ENCODE assay signal across 31 cellular contexts in genomic region chr7:139561-140243, GRCh38. TPM values are rescaled to one million over a fixed set of nuclear protein-coding genes. Genes with fewer than 3 reads are reported as not detected.
A peak's percentile ranks its signal among the peaks of the same experiment; 100 is the strongest.
DNase-seq lines count a peak whose midpoint lies in the region; ATAC-seq and TF ChIP-seq lines count a peak whose summit lies in the region.
"Had no signal": no experiment of that assay in that cellular context is flagged by ENCODE, and none has a peak within 500 bp of the region (broad histone marks: within the 10 kb centered on the region; RNA-seq: fewer than 3 reads in every experiment).

No MANE protein-coding gene starts in this region.

- H2AK5ac ChIP-seq in mesenchymal stem cell (ENCODE audit: low read length, severe bottlenecking), result no peak overlapping the region

- H3K27me3 Mint-ChIP-seq in GM23338 (ENCODE audit: insufficient read depth, low read depth, poor library complexity) (peaks cover 8% of the 10 kb centered on the region), brain (peaks cover 3% of the 10 kb centered on the region), immature natural killer cell (ENCODE audit: low read depth in 3 of 3) (peaks cover 3 to 12% (median 4%) of the 10 kb centered on the region in 3 donors)
- H3K27me3 Mint-ChIP-seq: activated naive CD8-positive, alpha-beta T cell had no signal

- H3K27me3 ChIP-seq in GM23338 (ENCODE audit: insufficient read depth) (no peaks in the 10 kb centered on the region), mesenchymal stem cell (ENCODE audit: control insufficient read depth in 1 of 2, insufficient read depth in 1 of 2, low read length in 2 of 2) (peaks cover 0 to 18% of the 10 kb centered on the region in 2 experiments)
- H3K27me3 ChIP-seq: pancreas, SJCRH30, uterus had no signal

- H3K9me2 ChIP-seq in GM23338 (ENCODE audit: insufficient read depth), result peaks cover 4% of the 10 kb centered on the region; the same call in 1 of the 2 replicates

- TF ChIP-seq CTCF in GM23338 (conservative IDR thresholded peaks at IDR 0.05; ENCODE audit: low read depth in 2 of 2), result no peak
- no peak for TF ChIP-seq CTCF in brain (conservative IDR thresholded peaks at IDR 0.05)

- H2BK15ac ChIP-seq in mesenchymal stem cell (ENCODE audit: low read depth, poor library complexity, severe bottlenecking), result no peak overlapping the region

- H3K27ac ChIP-seq in GM23338 (ENCODE audit: low read depth) (no peak overlapping the region), mesenchymal stem cell (ENCODE audit: low read length, poor library complexity, severe bottlenecking) (no peak overlapping the region)
- H3K27ac ChIP-seq: epithelial cell of prostate, pancreas, SJCRH30, thoracic aorta, uterus had no signal

- H3K27ac Mint-ChIP-seq in GM23338 (peak overlapping the region; percentile 44; the same call in 1 of the 2 replicates), brain (peak overlapping the region in 4 of 5 experiments; percentile 83 to 95 (median 94)), immature natural killer cell (no peak overlapping the region)
- H3K27ac Mint-ChIP-seq: activated naive CD8-positive, alpha-beta T cell; activated T-helper 2 cell treated with anti-CD3 and anti-CD28 coated beads, Interferon-gamma antibody, Interleukin-2, Interleukin-4, amounts not matched to agents 10 μg/mL and 5 μg/mL and 100 μg/mL, durations not matched to agents 14 hours and 24 hours and 36 hours; CD8-positive, alpha-beta T cell; naive thymus-derived CD8-positive, alpha-beta T cell; stimulated activated naive CD8-positive, alpha-beta T cell treated with anti-CD3 and anti-CD28 coated beads, Interleukin-15, Interleukin-2, amounts not matched to agents 100 ng/mL and 50 ng/mL, for 24 hours had no signal

- peak overlapping the region; percentile 5 for H4K8ac ChIP-seq in mesenchymal stem cell (ENCODE audit: low read length)

- 0 out of 2 replicates have a peak, but pooled peaks cover 5% of the 10 kb centered on the region for H3F3A ChIP-seq in GM23338 (replicated peaks; ENCODE audit: low read depth)

- H3K4ac ChIP-seq in mesenchymal stem cell (ENCODE audit: low read depth in 1 of 2, low read length in 2 of 2), result no peak overlapping the region

- H2BK12ac ChIP-seq in mesenchymal stem cell (ENCODE audit: low read length in 2 of 2), result no peak overlapping the region

- H3K4me3 ChIP-seq in GM23338 (no peak overlapping the region), mesenchymal stem cell (ENCODE audit: insufficient read depth in 1 of 2, low read depth in 1 of 2, low read length in 2 of 2) (no peak overlapping the region)
- H3K4me3 ChIP-seq: HAP-1, pancreas, SJCRH30, thoracic aorta, uterus had no signal

- no peak overlapping the region for H3K14ac ChIP-seq in mesenchymal stem cell (ENCODE audit: low read length in 2 of 2)

- no peak overlapping the region for H2BK120ac ChIP-seq in mesenchymal stem cell (ENCODE audit: low read depth, low read length)

- H3K18ac ChIP-seq in mesenchymal stem cell (ENCODE audit: low read depth in 1 of 2, low read length in 2 of 2), result no peak overlapping the region

- H3K36me3 Mint-ChIP-seq in GM23338 (ENCODE audit: low read depth), result no peaks in the 10 kb centered on the region
- H3K36me3 Mint-ChIP-seq in brain, result no peaks in the 10 kb centered on the region
- no peaks in the 10 kb centered on the region for H3K36me3 Mint-ChIP-seq in immature natural killer cell
- H3K36me3 Mint-ChIP-seq: activated naive CD8-positive, alpha-beta T cell; CD8-positive, alpha-beta T cell; naive thymus-derived CD8-positive, alpha-beta T cell had no signal

- no peak overlapping the region for H4K91ac ChIP-seq in mesenchymal stem cell (ENCODE audit: low read length)

- no peaks in the 10 kb centered on the region for H3K79me2 ChIP-seq in GM23338 (replicated peaks; ENCODE audit: insufficient read depth)

- H3K9ac ChIP-seq in mesenchymal stem cell (ENCODE audit: low read length), result no peak overlapping the region

- H3K4me1 ChIP-seq in GM23338 (ENCODE audit: insufficient read depth) (peaks cover 7% of the 10 kb centered on the region; the same call in 1 of the 2 replicates), mesenchymal stem cell (ENCODE audit: control insufficient read depth, insufficient read depth, low read depth, low read length) (peaks cover 5% of the 10 kb centered on the region)
- H3K4me1 ChIP-seq: HAP-1, SJCRH30, uterus had no signal

- no peaks in the 10 kb centered on the region for H3K9me3 Mint-ChIP-seq in GM23338
- H3K9me3 Mint-ChIP-seq in brain, result no peaks in the 10 kb centered on the region
- H3K9me3 Mint-ChIP-seq in immature natural killer cell, result no peaks in the 10 kb centered on the region
- H3K9me3 Mint-ChIP-seq: activated T-helper 2 cell treated with anti-CD3 and anti-CD28 coated beads, Interferon-gamma antibody, Interleukin-2, Interleukin-4, amounts not matched to agents 10 μg/mL and 5 μg/mL and 100 μg/mL, durations not matched to agents 14 hours and 24 hours and 36 hours; CD8-positive, alpha-beta T cell; naive thymus-derived CD8-positive, alpha-beta T cell; stimulated activated naive CD8-positive, alpha-beta T cell treated with anti-CD3 and anti-CD28 coated beads, Interleukin-15, Interleukin-2, amounts not matched to agents 100 ng/mL and 50 ng/mL, for 24 hours had no signal

- no peak overlapping the region for H3K23ac ChIP-seq in mesenchymal stem cell (ENCODE audit: low read length in 2 of 2)

- no peaks in the 10 kb centered on the region for H3K36me3 ChIP-seq in GM23338 (ENCODE audit: insufficient read depth)
- H3K36me3 ChIP-seq in mesenchymal stem cell (ENCODE audit: control insufficient read depth in 1 of 2, insufficient read depth in 2 of 2, low read depth in 1 of 2, low read length in 2 of 2), result peaks cover 0 to 3% of the 10 kb centered on the region in 2 experiments
- H3K36me3 ChIP-seq: HAP-1, pancreas, SJCRH30, thoracic aorta, uterus had no signal

- H3K4me3 Mint-ChIP-seq in GM23338 (no peak overlapping the region), brain (no peak overlapping the region), immature natural killer cell (no peak overlapping the region)
- H3K4me3 Mint-ChIP-seq: activated naive CD8-positive, alpha-beta T cell; CD8-positive, alpha-beta T cell; naive thymus-derived CD8-positive, alpha-beta T cell; stimulated activated naive CD8-positive, alpha-beta T cell treated with anti-CD3 and anti-CD28 coated beads, Interleukin-15, Interleukin-2, amounts not matched to agents 100 ng/mL and 50 ng/mL, for 24 hours had no signal

- intact Hi-C loops in Right ventricle myocardium inferior (cut with DNase I), result no loop called here

- DNase-seq in GM23338 (ENCODE audit: low spot score) (no peak), mesenchymal stem cell (no peak), retina (peak; percentile 36), SIG-M5 treated with dmso at 0.1 percent for 504 hours (lab: John Stamatoyannopoulos, UW; ENCODE audit: unreplicated experiment) (no peak), Right ventricle myocardium inferior (ENCODE audit: missing footprints) (no peak), immature natural killer cell (no peak)
- DNase-seq in stimulated activated CD4-positive, alpha-beta T cell treated with anti-CD3 and anti-CD28 coated beads, Interleukin-12 subunit alpha, Interleukin-12 subunit beta, amount 100 ng/mL, for 4 hours, result no peak
- DNase-seq: activated CD4-positive, alpha-beta T cell treated with anti-CD3 and anti-CD28 coated beads for 48 hours; activated CD8-positive, alpha-beta memory T cell treated with anti-CD3 and anti-CD28 coated beads for 24 hours; activated T-cell treated with anti-CD3 and anti-CD28 coated beads for 4 hours; AML-193; anterior cingulate cortex; CD8-positive, alpha-beta T cell; effector CD8-positive, alpha-beta T cell; EL; NCI-H446; NCI-H748 treated with DMSO at 0.1 percent for 48 hours; SJCRH30; small intestine; stimulated activated CD4-positive, alpha-beta T cell treated with anti-CD3 and anti-CD28 coated beads, Interleukin-1b, Interleukin-23, amount 100 ng/mL, for 48 hours; SW 1271; uterus had no signal

- H3K79me1 ChIP-seq in mesenchymal stem cell (replicated peaks; ENCODE audit: low read length, poor library complexity, severe bottlenecking), result no peaks in the 10 kb centered on the region

- 0 out of 2 replicates have a peak overlapping the region, but pooled peaks have one; percentile 48 for H3K4me2 ChIP-seq in GM23338
- H3K4me2 ChIP-seq in mesenchymal stem cell (ENCODE audit: low read length, poor library complexity, severe bottlenecking), result no peak overlapping the region

- ATAC-seq in GM23338, result no peak; the same call in 1 of the 3 replicates
- ATAC-seq in Right ventricle myocardium inferior, result no peak
- ATAC-seq: CD8-positive, alpha-beta T cell; naive thymus-derived CD8-positive, alpha-beta T cell; pancreas had no signal

- no peaks in the 10 kb centered on the region for H4K20me1 ChIP-seq in GM23338 (replicated peaks; ENCODE audit: insufficient read depth)

- peak overlapping the region; percentile 93 for H2AFZ ChIP-seq in GM23338
- no peak overlapping the region for H2AFZ ChIP-seq in mesenchymal stem cell (ENCODE audit: low read depth, low read length)

- H3K9me3 ChIP-seq in mesenchymal stem cell (ENCODE audit: control insufficient read depth, low read length), result no peaks in the 10 kb centered on the region
- H3K9me3 ChIP-seq: HAP-1, pancreas, SJCRH30, thoracic aorta, uterus had no signal

- H3K4me1 Mint-ChIP-seq in GM23338 (peaks cover 19% of the 10 kb centered on the region), brain (peaks cover 41% of the 10 kb centered on the region), immature natural killer cell (no peaks in the 10 kb centered on the region)

- H2BK5ac ChIP-seq in mesenchymal stem cell (ENCODE audit: low read depth, low read length, poor library complexity, severe bottlenecking), result no peak overlapping the region

- 80% methylated on average over 22 of the region's 22 CpGs for WGBS in mesenchymal stem cell

TF ChIP-seq in GM23338, 12 proteins besides CTCF, POLR2A, EP300 and RAD21:
- TF ChIP-seq CREB1 (CRISPR knock-in tag; IDR thresholded peaks at IDR 0.05; ENCODE audit: low read depth), result no peak
- no peak for TF ChIP-seq EZH2phosphoT487 (IDR thresholded peaks at IDR 0.05; ENCODE audit: unreplicated experiment)

RNA-seq across cellular contexts. Expression of gene FAM20C, which starts 52.7 kb away (rescaled TPM):
- total RNA-seq in GM23338 (2014; rRNA removed; shearing (Covaris generic)), result 24.8 and 26.8 TPM in 2 replicates
- polyA plus RNA-seq in GM23338 (2016; fragmentation: Nextera tagmentation; extraction: Ambion mirVana) (7.6 and 8.0 TPM in 2 replicates), brain (ENCODE audit: insufficient read depth, low read depth, low replicate concordance) (20.8 TPM), immature natural killer cell (not detected)
- 56.3 TPM for polyA plus RNA-seq in mesenchymal stem cell (2013, experiment 1 of 2)
- 57.5 TPM for polyA plus RNA-seq in mesenchymal stem cell (2013, experiment 2 of 2)
- 26.1 TPM for total RNA-seq in Right ventricle myocardium inferior
- polyA plus RNA-seq: naive thymus-derived CD8-positive, alpha-beta T cell had no signal

Comparison
In these comparisons a context has a peak if more than half of its experiments do, and no peak if none do; other contexts are left out.
1. H3K27ac Mint-ChIP-seq: peak in GM23338 (single experiment) and brain (4 of 5); none in immature natural killer cell (0 of 6).